ENCODE assay signal across 8 cellular contexts in genomic region chr17:42020845-42021244, GRCh38. TPM values are rescaled to one million over a fixed set of nuclear protein-coding genes. Genes with fewer than 3 reads are reported as not detected.
DNase-seq lines count a peak whose midpoint lies in the region; ATAC-seq, FAIRE-seq and TF ChIP-seq lines count a peak whose summit lies in the region.
"Not testable (repeated sequence)": the region's sequence is repeated elsewhere in the genome, so short reads cannot be mapped to it uniquely, and the experiment has no call there.

No MANE protein-coding gene starts in this region.

- H3K27me3 Mint-ChIP-seq in CD4-positive, alpha-beta T cell; T-cell; activated naive CD8-positive, alpha-beta T cell treated with anti-CD3 and anti-CD28 coated beads, Interleukin-2, amount 50 U/mL, for 24 hours: not testable (repeated sequence)

- H3K4me1 ChIP-seq in KMS-11 (ENCODE audit: low read depth, poor library complexity, severe bottlenecking): peaks cover 45% of the 10 kb centered on the region
- H3K4me1 ChIP-seq in endothelial cell of umbilical vein (ENCODE audit: control insufficient read depth, extremely low read depth, insufficient read depth, low read length): peaks cover 33% of the 10 kb centered on the region
- H3K4me1 ChIP-seq in left lung: peaks cover 32 to 69% of the 10 kb centered on the region in 2 donors
- peaks cover 28% of the 10 kb centered on the region for H3K4me1 ChIP-seq in osteoblast (ENCODE audit: insufficient read depth, low read length)
- H3K4me1 ChIP-seq in testis: peaks cover 26% of the 10 kb centered on the region

- BruUV-seq in endothelial cell of umbilical vein (replicated peaks; lab: Mats Ljungman, UMichigan): not testable (repeated sequence)

- dilution Hi-C loops in endothelial cell of umbilical vein (cut with MboI; ENCODE audit: extremely low pct_ligation_motif_present, low sequenced_read_pairs): not testable (repeated sequence)

- ATAC-seq in CD4-positive, alpha-beta T cell (ENCODE audit: poor library complexity); T-cell (replicated peaks in 1 of 4); activated naive CD8-positive, alpha-beta T cell treated with anti-CD3 and anti-CD28 coated beads, Interleukin-2, amount 50 U/mL, for 24 hours; left lung: not testable (repeated sequence)

- H3K4me2 ChIP-seq in KMS-11 (peak overlapping the region; percentile 91), endothelial cell of umbilical vein (ENCODE audit: insufficient read depth, low read length) (peak overlapping the region; percentile 90), osteoblast (ENCODE audit: insufficient read depth, low read length) (peak overlapping the region; percentile 91)

- H3K9me3 Mint-ChIP-seq in CD4-positive, alpha-beta T cell; T-cell; activated naive CD8-positive, alpha-beta T cell treated with anti-CD3 and anti-CD28 coated beads, Interleukin-2, amount 50 U/mL, for 24 hours: not testable (repeated sequence)

- H3K27ac ChIP-seq in CD4-positive, alpha-beta T cell (ENCODE audit: low read depth, low read length); KMS-11; endothelial cell of umbilical vein (ENCODE audit: insufficient read depth, low read depth, low read length): not testable (repeated sequence)
- H3K27ac ChIP-seq in left lung (peak overlapping the region in 1 of 2 donors; percentile 84), osteoblast (ENCODE audit: low read depth, low read length) (peak overlapping the region; percentile 19), testis (peak overlapping the region in 1 of 2 donors; percentile 60)

- CTCF ChIA-PET in CD4-positive, alpha-beta T cell (lab: Charles Lee): interaction anchor here (1.2 to 1.7 kb wide), 4 partner anchors 58 to 659 kb away, joined by 3 to 10 read pairs (median 5); partner anchors contain the start of gene ODAD4
- CTCF ChIA-PET in T-cell (lab: Charles Lee) (interaction anchor here (0.6 to 1.9 kb wide), 10 partner anchors 18 to 174 kb away, joined by 3 to 11 read pairs (median 3); partner anchors contain the start of genes CNP (in 1 of the 2), DHX58 (in 1 of the 2) and ODAD4 (in 1 of the 2)), endothelial cell of umbilical vein (lab: Charles Lee) (interaction anchor here (0.9 to 1.9 kb wide), 8 partner anchors 13 to 161 kb away, joined by 3 to 13 read pairs (median 5); no protein-coding TSS in a partner anchor)

- H3K9me3 ChIP-seq in CD4-positive, alpha-beta T cell (ENCODE audit: control insufficient read depth, low read length); endothelial cell of umbilical vein (replicated peaks; ENCODE audit: control insufficient read depth, insufficient read depth, low read length); left lung; osteoblast (ENCODE audit: low read depth, low read length); testis: not testable (repeated sequence)

- intact Hi-C loops in CD4-positive, alpha-beta T cell (cut with DNase I, micrococcal nuclease): loop anchor here in 1 of 2 experiments (10.0 kb wide), 1 partner anchor 494 kb away; no protein-coding TSS in a partner anchor
- intact Hi-C loops in endothelial cell of umbilical vein (cut with micrococcal nuclease) (loop anchor here (10.0 kb wide), 1 partner anchor 504 kb away; no protein-coding TSS in a partner anchor), left lung (cut with DNase I) (loop anchor here in 1 of 2 donors (10.0 kb wide), 1 partner anchor 94 kb away; the partner anchor contains the start of gene DHX58), testis (cut with DNase I; ENCODE audit: low total_unique reads) (loop anchor here (10.0 kb wide), 1 partner anchor 56 kb away; the partner anchor contains the start of gene CNP)

- WGBS in testis, 2 donors: 49 to 65% methylated on average over 8 of the region's 8 CpGs

- peak; percentile 42 for FAIRE-seq in endothelial cell of umbilical vein (lab: Jason Lieb, UNC)

- H3K9me1 ChIP-seq in endothelial cell of umbilical vein (replicated peaks; ENCODE audit: control insufficient read depth, extremely low read depth, insufficient read depth, low read length): not testable (repeated sequence)

- H3K36me3 ChIP-seq in KMS-11 (ENCODE audit: insufficient read depth); testis (ENCODE audit: low read depth, missing control alignments): not testable (repeated sequence)
- H3K36me3 ChIP-seq in endothelial cell of umbilical vein (ENCODE audit: control insufficient read depth in 2 of 2, extremely low read depth in 1 of 2, insufficient read depth in 2 of 2, low read length in 2 of 2) (peaks cover 3 to 16% of the 10 kb centered on the region in 2 experiments), left lung (peaks cover 0 to 28% of the 10 kb centered on the region in 2 donors), osteoblast (ENCODE audit: insufficient read depth, low read length) (peaks cover 28% of the 10 kb centered on the region)

- H3K79me2 ChIP-seq in KMS-11 (ENCODE audit: insufficient read depth, low read depth): peaks cover 27% of the 10 kb centered on the region
- peaks cover 30% of the 10 kb centered on the region for H3K79me2 ChIP-seq in endothelial cell of umbilical vein (ENCODE audit: control insufficient read depth, insufficient read depth, low read length)
- H3K79me2 ChIP-seq in osteoblast (ENCODE audit: insufficient read depth, low read length): peaks cover 40% of the 10 kb centered on the region

- H2AFZ ChIP-seq in KMS-11 (ENCODE audit: low read depth); endothelial cell of umbilical vein (ENCODE audit: low read depth, low read length); osteoblast (ENCODE audit: low read length): not testable (repeated sequence)

- H3K27me3 ChIP-seq in CD4-positive, alpha-beta T cell (ENCODE audit: control insufficient read depth, insufficient read depth, low read length); KMS-11 (ENCODE audit: insufficient read depth, low read depth); endothelial cell of umbilical vein (ENCODE audit: control insufficient read depth in 2 of 2, insufficient read depth in 2 of 2, low read length in 2 of 2); left lung; osteoblast (ENCODE audit: insufficient read depth, low read length); testis: not testable (repeated sequence)

- peak overlapping the region; percentile 81 for H3K27ac Mint-ChIP-seq in CD4-positive, alpha-beta T cell
- H3K27ac Mint-ChIP-seq in T-cell: peak overlapping the region in 1 of 2 donors; percentile 67
- H3K27ac Mint-ChIP-seq in activated naive CD8-positive, alpha-beta T cell treated with anti-CD3 and anti-CD28 coated beads, Interleukin-2, amount 50 U/mL, for 24 hours: peak overlapping the region; percentile 78

- peaks cover 45% of the 10 kb centered on the region for H3K36me3 Mint-ChIP-seq in CD4-positive, alpha-beta T cell (ENCODE audit: low read depth)
- peaks cover 15% of the 10 kb centered on the region for H3K36me3 Mint-ChIP-seq in T-cell
- peaks cover 23% of the 10 kb centered on the region for H3K36me3 Mint-ChIP-seq in activated naive CD8-positive, alpha-beta T cell treated with anti-CD3 and anti-CD28 coated beads, Interleukin-2, amount 50 U/mL, for 24 hours (ENCODE audit: low read depth)

- not testable (repeated sequence) for H4K20me1 ChIP-seq in KMS-11 (ENCODE audit: insufficient read depth); endothelial cell of umbilical vein (replicated peaks; ENCODE audit: control insufficient read depth, extremely low read depth, insufficient read depth, low read length); osteoblast (ENCODE audit: insufficient read depth, low read length)

- not testable (repeated sequence) for DNase-seq in CD4-positive, alpha-beta T cell; T-cell; activated naive CD8-positive, alpha-beta T cell treated with anti-CD3 and anti-CD28 coated beads, Interleukin-2, amount 50 U/mL, for 24 hours; endothelial cell of umbilical vein (ENCODE audit: low read depth, low spot score); left lung; osteoblast (ENCODE audit: insufficient read length, low spot score, missing footprints); testis

- POLR2A ChIA-PET in CD4-positive, alpha-beta T cell (lab: Charles Lee): interaction anchor here (0.9 to 6.3 kb wide), 7 partner anchors 44 to 368 kb away, joined by 3 to 81 read pairs (median 5); partner anchors contain the start of genes CNP, DHX58, ODAD4 and STAT3
- POLR2A ChIA-PET in T-cell (lab: Charles Lee): interaction anchor here in 1 of 2 donors (0.8 to 1.1 kb wide), 2 partner anchors 31 to 55 kb away, joined by 3 read pairs; no protein-coding TSS in a partner anchor
- POLR2A ChIA-PET in endothelial cell of umbilical vein (lab: Charles Lee): not testable (repeated sequence)

- not testable (repeated sequence) for H3K4me3 ChIP-seq in KMS-11 (IDR thresholded peaks at IDR 0.05; ENCODE audit: insufficient read depth, low read depth, low read length)
- peak overlapping the region in 2 of 3 experiments; percentile 89 to 96 for H3K4me3 ChIP-seq in endothelial cell of umbilical vein (replicated peaks in 1 of 3; ENCODE audit: insufficient read depth in 1 of 3, low read depth in 1 of 3, low read length in 3 of 3)
- peak overlapping the region; percentile 80 to 89 for H3K4me3 ChIP-seq in left lung
- H3K4me3 ChIP-seq in osteoblast (ENCODE audit: insufficient read depth, low read length): peak overlapping the region; percentile 92
- peak overlapping the region; percentile 78 to 86 for H3K4me3 ChIP-seq in testis

- H3K4me3 Mint-ChIP-seq in CD4-positive, alpha-beta T cell: peak overlapping the region; percentile 56
- H3K4me3 Mint-ChIP-seq in T-cell: peak overlapping the region; percentile 84 to 99 (median 92)
- H3K4me3 Mint-ChIP-seq in activated naive CD8-positive, alpha-beta T cell treated with anti-CD3 and anti-CD28 coated beads, Interleukin-2, amount 50 U/mL, for 24 hours: peak overlapping the region; percentile 91

- peaks cover 61% of the 10 kb centered on the region for H3K4me1 Mint-ChIP-seq in CD4-positive, alpha-beta T cell (ENCODE audit: low read depth)
- peaks cover 51 to 66% (median 58%) of the 10 kb centered on the region in 3 donors for H3K4me1 Mint-ChIP-seq in T-cell
- peaks cover 55% of the 10 kb centered on the region for H3K4me1 Mint-ChIP-seq in activated naive CD8-positive, alpha-beta T cell treated with anti-CD3 and anti-CD28 coated beads, Interleukin-2, amount 50 U/mL, for 24 hours

- peak overlapping the region; percentile 58; the same call in 1 of the 2 replicates for H3K9ac ChIP-seq in KMS-11
- H3K9ac ChIP-seq in endothelial cell of umbilical vein (replicated peaks; ENCODE audit: extremely low read depth, insufficient read depth, low read length): not testable (repeated sequence)

- TF ChIP-seq POLR2A in endothelial cell of umbilical vein (IDR thresholded peaks at IDR 0.05; ENCODE audit: low read depth, low read length); testis (IDR thresholded peaks at IDR 0.05): not testable (repeated sequence)

- not testable (repeated sequence) for TF ChIP-seq CTCF in CD4-positive, alpha-beta T cell (IDR thresholded peaks at IDR 0.05); KMS-11 (conservative IDR thresholded peaks at IDR 0.05; ENCODE audit: low read depth, low read length); endothelial cell of umbilical vein (IDR thresholded peaks at IDR 0.05; ENCODE audit: extremely low read depth in 1 of 2, insufficient read depth in 1 of 2, low read depth in 1 of 2, low read length in 2 of 2); left lung (IDR thresholded peaks at IDR 0.05); osteoblast (IDR thresholded peaks at IDR 0.05; ENCODE audit: extremely low read depth, low read depth, low read length); testis (IDR thresholded peaks at IDR 0.05)

RNA-seq across cellular contexts. Expression of gene NKIRAS2, which starts 1.0 kb away (rescaled TPM):
- total RNA-seq in CD4-positive, alpha-beta T cell: 10 to 100 TPM; 12.5 to 12.9 TPM
- total RNA-seq in T-cell (10 to 100 TPM; 11.0 to 19.6 (median 18.4) TPM), endothelial cell of umbilical vein (57.3 and 60.4 TPM in 2 replicates), left lung (10 to 100 TPM; 29.6 to 32.3 TPM), osteoblast (38.0 and 39.1 TPM in 2 replicates), testis (100 to 1,000 TPM in 1 of 2 donors, 10 to 100 TPM in 1; 85.1 to 103 TPM)
- polyA plus RNA-seq in endothelial cell of umbilical vein (87.6 and 96.9 TPM in 2 replicates), testis (ENCODE audit: insufficient read depth, low read depth, low replicate concordance) (65.4 TPM)
- polyA plus RNA-seq in endothelial cell of umbilical vein (2011; cell fraction: cytosol; rRNA removed): 81.7 and 91.5 TPM in 2 replicates
- polyA plus RNA-seq in endothelial cell of umbilical vein (2011; cell fraction: nucleus; rRNA removed): 46.9 and 47.8 TPM in 2 replicates
- polyA plus RNA-seq in endothelial cell of umbilical vein (2012): 57.2 and 62.2 TPM in 2 replicates
- 61.9 and 68.8 TPM in 2 replicates for polyA minus RNA-seq in endothelial cell of umbilical vein
- 24.2 TPM for polyA minus RNA-seq in endothelial cell of umbilical vein (2011; cell fraction: cytosol; rRNA and poly(A)+ RNA removed)
- 21.6 and 24.0 TPM in 2 replicates for polyA minus RNA-seq in endothelial cell of umbilical vein (2011; cell fraction: nucleus; rRNA and poly(A)+ RNA removed)

RNA-seq across cellular contexts. Expression of gene DNAJC7, which starts 3.6 kb away (rescaled TPM):
- 100 to 1,000 TPM; 117 to 140 TPM for total RNA-seq in CD4-positive, alpha-beta T cell
- 100 to 1,000 TPM; 107 to 129 (median 112) TPM for total RNA-seq in T-cell
- 103 and 111 TPM in 2 replicates for total RNA-seq in endothelial cell of umbilical vein
- 16.0 and 19.8 TPM in 2 replicates for polyA plus RNA-seq in endothelial cell of umbilical vein
- 39.5 and 42.6 TPM in 2 replicates for polyA plus RNA-seq in endothelial cell of umbilical vein (2011; cell fraction: cytosol; rRNA removed)
- polyA plus RNA-seq in endothelial cell of umbilical vein (2011; cell fraction: nucleus; rRNA removed): 45.3 and 54.5 TPM in 2 replicates
- polyA plus RNA-seq in endothelial cell of umbilical vein (2012): 87.7 and 106 TPM in 2 replicates
- polyA minus RNA-seq in endothelial cell of umbilical vein: 62.2 and 72.3 TPM in 2 replicates
- 31.3 TPM for polyA minus RNA-seq in endothelial cell of umbilical vein (2011; cell fraction: cytosol; rRNA and poly(A)+ RNA removed)
- polyA minus RNA-seq in endothelial cell of umbilical vein (2011; cell fraction: nucleus; rRNA and poly(A)+ RNA removed): 73.8 and 99.0 TPM in 2 replicates
- 10 to 100 TPM; 62.1 to 82.0 TPM for total RNA-seq in left lung
- 75.3 and 76.3 TPM in 2 replicates for total RNA-seq in osteoblast
- total RNA-seq in testis: 10 to 100 TPM; 81.1 to 86.2 TPM
- polyA plus RNA-seq in testis (ENCODE audit: insufficient read depth, low read depth, low replicate concordance): 94.3 TPM

RNA-seq across cellular contexts. Expression of gene C17orf113, which starts 29.6 kb away (rescaled TPM):
- total RNA-seq in CD4-positive, alpha-beta T cell: under 1 TPM; 0.42 to 0.55 TPM
- 1 to 10 TPM in 1 of 5 donors, under 1 TPM in 4; 0.35 to 1.1 (median 0.89) TPM for total RNA-seq in T-cell
- total RNA-seq in endothelial cell of umbilical vein: 0.18 and 0.20 TPM in 2 replicates
- 0.19 and 0.30 TPM in 2 replicates for polyA plus RNA-seq in endothelial cell of umbilical vein
- polyA plus RNA-seq in endothelial cell of umbilical vein (2011; cell fraction: cytosol; rRNA removed): 0.09 and 0.17 TPM in 2 replicates
- 0.11 and 0.29 TPM in 2 replicates for polyA plus RNA-seq in endothelial cell of umbilical vein (2011; cell fraction: nucleus; rRNA removed)
- 0.16 and 0.23 TPM in 2 replicates for polyA plus RNA-seq in endothelial cell of umbilical vein (2012)
- polyA minus RNA-seq in endothelial cell of umbilical vein: 0.17 TPM in 1 of 2 replicates, not detected in the other
- 0.92 TPM for polyA minus RNA-seq in endothelial cell of umbilical vein (2011; cell fraction: cytosol; rRNA and poly(A)+ RNA removed)
- polyA minus RNA-seq in endothelial cell of umbilical vein (2011; cell fraction: nucleus; rRNA and poly(A)+ RNA removed): 0.10 and 0.19 TPM in 2 replicates
- 1 to 10 TPM in 1 of 2 donors, under 1 TPM in 1; 0.58 to 1.2 TPM for total RNA-seq in left lung
- total RNA-seq in osteoblast: under 0.01 and 0.29 TPM in 2 replicates
- 10 to 100 TPM in 1 of 2 donors, 1 to 10 TPM in 1; 7.7 to 11.3 TPM for total RNA-seq in testis
- 2.8 TPM for polyA plus RNA-seq in testis (ENCODE audit: insufficient read depth, low read depth, low replicate concordance)

RNA-seq across cellular contexts. Expression of gene CNP, which starts 54.2 kb away (rescaled TPM):
- total RNA-seq in CD4-positive, alpha-beta T cell: 10 to 100 TPM; 19.2 to 23.4 TPM
- 10 to 100 TPM; 24.4 to 36.2 (median 34.3) TPM for total RNA-seq in T-cell
- total RNA-seq in endothelial cell of umbilical vein: 84.9 and 88.3 TPM in 2 replicates
- polyA plus RNA-seq in endothelial cell of umbilical vein: 48.6 and 49.4 TPM in 2 replicates
- 36.9 and 45.8 TPM in 2 replicates for polyA plus RNA-seq in endothelial cell of umbilical vein (2011; cell fraction: cytosol; rRNA removed)
- 33.7 and 34.5 TPM in 2 replicates for polyA plus RNA-seq in endothelial cell of umbilical vein (2011; cell fraction: nucleus; rRNA removed)
- 56.7 and 63.5 TPM in 2 replicates for polyA plus RNA-seq in endothelial cell of umbilical vein (2012)
- 137 and 194 TPM in 2 replicates for polyA minus RNA-seq in endothelial cell of umbilical vein
- polyA minus RNA-seq in endothelial cell of umbilical vein (2011; cell fraction: cytosol; rRNA and poly(A)+ RNA removed): 37.2 TPM
- polyA minus RNA-seq in endothelial cell of umbilical vein (2011; cell fraction: nucleus; rRNA and poly(A)+ RNA removed): 25.3 and 45.3 TPM in 2 replicates
- 10 to 100 TPM; 61.5 to 64.9 TPM for total RNA-seq in left lung
- total RNA-seq in osteoblast: 87.6 and 96.4 TPM in 2 replicates
- 10 to 100 TPM; 74.3 to 89.7 TPM for total RNA-seq in testis
- polyA plus RNA-seq in testis (ENCODE audit: insufficient read depth, low read depth, low replicate concordance): 40.8 TPM
